ENCODE assay signal across 18 cellular contexts in genomic region chr1:174940776-174941175, GRCh38.
"Had no signal": no experiment of that assay in that cellular context is flagged by ENCODE, and none has a peak within 500 bp of the region (broad histone marks: within the 10 kb centered on the region; RNA-seq: fewer than 3 reads in every experiment).

No MANE protein-coding gene starts in this region.

- H3K9me3 Mint-ChIP-seq: activated B cell treated with CpG ODN at 0.5 μM for 24 hours; activated CD4-positive, alpha-beta memory T cell treated with anti-CD3 and anti-CD28 coated beads, Interleukin-2, amount 10 ng/mL, durations not matched to agents 7 days and 5 days; activated naive CD4-positive, alpha-beta T cell treated with anti-CD3 and anti-CD28 coated beads, Interleukin-2, amount 10 ng/mL, durations not matched to agents 7 days and 5 days; dendritic cell treated with granulocyte-macrophage colony-stimulating factor and Interleukin-4, amounts not matched to agents 40 ng/mL and 50 ng/mL, for 4 days; effector memory CD8-positive, alpha-beta T cell; neural crest cell; stimulated activated naive CD8-positive, alpha-beta T cell treated with anti-CD3 and anti-CD28 coated beads, Interleukin-15, Interleukin-2, amounts not matched to agents 100 ng/mL and 50 ng/mL, for 24 hours; T-cell had no signal

- H3K27me3 ChIP-seq: esophagus squamous epithelium, hepatocyte, right atrium auricular region, tibial nerve had no signal

- H3K4me2 ChIP-seq: hepatocyte had no signal

- H3K4me3 Mint-ChIP-seq: activated B cell treated with CpG ODN at 0.5 μM for 24 hours; activated CD4-positive, alpha-beta memory T cell treated with anti-CD3 and anti-CD28 coated beads, Interleukin-2, amount 10 ng/mL, durations not matched to agents 7 days and 5 days; activated CD8-positive, alpha-beta memory T cell treated with anti-CD3 and anti-CD28 coated beads, Interleukin-2, amount 10 ng/mL, durations not matched to agents 7 days and 5 days; activated naive CD4-positive, alpha-beta T cell treated with anti-CD3 and anti-CD28 coated beads, Interleukin-2, amount 10 ng/mL, durations not matched to agents 7 days and 5 days; dendritic cell treated with granulocyte-macrophage colony-stimulating factor and Interleukin-4, amounts not matched to agents 40 ng/mL and 50 ng/mL, for 4 days; effector memory CD8-positive, alpha-beta T cell; neural crest cell; stimulated activated naive CD8-positive, alpha-beta T cell treated with anti-CD3 and anti-CD28 coated beads, Interleukin-15, Interleukin-2, amounts not matched to agents 100 ng/mL and 50 ng/mL, for 24 hours; T-cell had no signal

- H3K27ac ChIP-seq: esophagus squamous epithelium, hepatocyte, prostate gland, right atrium auricular region, tibial nerve had no signal

- H3K36me3 ChIP-seq: esophagus squamous epithelium, prostate gland, right atrium auricular region, tibial nerve had no signal

- H3K27me3 Mint-ChIP-seq: activated B cell treated with CpG ODN at 0.5 μM for 24 hours; activated CD4-positive, alpha-beta memory T cell treated with anti-CD3 and anti-CD28 coated beads, Interleukin-2, amount 10 ng/mL, durations not matched to agents 7 days and 5 days; activated CD8-positive, alpha-beta memory T cell treated with anti-CD3 and anti-CD28 coated beads, Interleukin-2, amount 10 ng/mL, durations not matched to agents 7 days and 5 days; activated naive CD4-positive, alpha-beta T cell treated with anti-CD3 and anti-CD28 coated beads, Interleukin-2, amount 10 ng/mL, durations not matched to agents 7 days and 5 days; dendritic cell treated with granulocyte-macrophage colony-stimulating factor and Interleukin-4, amounts not matched to agents 40 ng/mL and 50 ng/mL, for 4 days; effector memory CD8-positive, alpha-beta T cell; stimulated activated naive CD8-positive, alpha-beta T cell treated with anti-CD3 and anti-CD28 coated beads, Interleukin-15, Interleukin-2, amounts not matched to agents 100 ng/mL and 50 ng/mL, for 24 hours; T-cell had no signal

- H3K36me3 Mint-ChIP-seq: activated CD8-positive, alpha-beta memory T cell treated with anti-CD3 and anti-CD28 coated beads, Interleukin-2, amount 10 ng/mL, durations not matched to agents 7 days and 5 days had no signal

- H3K27ac Mint-ChIP-seq: activated B cell treated with CpG ODN at 0.5 μM for 24 hours; activated CD4-positive, alpha-beta memory T cell treated with anti-CD3 and anti-CD28 coated beads, Interleukin-2, amount 10 ng/mL, durations not matched to agents 7 days and 5 days; activated CD8-positive, alpha-beta memory T cell treated with anti-CD3 and anti-CD28 coated beads, Interleukin-2, amount 10 ng/mL, durations not matched to agents 7 days and 5 days; activated naive CD4-positive, alpha-beta T cell treated with anti-CD3 and anti-CD28 coated beads, Interleukin-2, amount 10 ng/mL, durations not matched to agents 7 days and 5 days; effector memory CD8-positive, alpha-beta T cell; stimulated activated naive CD8-positive, alpha-beta T cell treated with anti-CD3 and anti-CD28 coated beads, Interleukin-15, Interleukin-2, amounts not matched to agents 100 ng/mL and 50 ng/mL, for 24 hours; T-cell had no signal

- H3K9me3 ChIP-seq: esophagus squamous epithelium, prostate gland, right atrium auricular region, tibial nerve had no signal

- H3K4me3 ChIP-seq: esophagus squamous epithelium, hepatocyte, prostate gland, right atrium auricular region, tibial nerve had no signal

- DNase-seq: activated B cell treated with CpG ODN at 0.5 μM for 24 hours; activated CD4-positive, alpha-beta memory T cell treated with anti-CD3 and anti-CD28 coated beads, Interleukin-2, amount 10 ng/mL, durations not matched to agents 7 days and 5 days; activated CD4-positive, alpha-beta T cell treated with anti-CD3 and anti-CD28 coated beads for 4 hours; activated CD8-positive, alpha-beta memory T cell treated with anti-CD3 and anti-CD28 coated beads, Interleukin-2, amount 10 ng/mL, durations not matched to agents 7 days and 5 days; activated naive CD4-positive, alpha-beta T cell treated with anti-CD3 and anti-CD28 coated beads, Interleukin-2, amount 10 ng/mL, durations not matched to agents 7 days and 5 days; aorta; effector memory CD8-positive, alpha-beta T cell; esophagus squamous epithelium; stimulated activated CD4-positive, alpha-beta T cell treated with anti-CD3 and anti-CD28 coated beads, Interleukin-2, amount 100 ng/mL, for 24 hours; T-cell had no signal

- ATAC-seq: activated CD8-positive, alpha-beta memory T cell treated with anti-CD3 and anti-CD28 coated beads, Interleukin-2, amount 10 ng/mL, durations not matched to agents 7 days and 5 days; effector memory CD8-positive, alpha-beta T cell; left lobe of liver; T-cell had no signal

- H3K79me2 ChIP-seq: hepatocyte had no signal

- H3K4me1 ChIP-seq: prostate gland had no signal

- H2AFZ ChIP-seq: hepatocyte had no signal
